Comparison of ENCODE assay signal across 9 cellular contexts in genomic region chr9:108478871-108479332, GRCh38.
DNase-seq lines count a peak whose midpoint lies in the region; ATAC-seq and TF ChIP-seq lines count a peak whose summit lies in the region.
"Had no signal": no experiment of that assay in that cellular context is flagged by ENCODE, and none has a peak within 500 bp of the region (broad histone marks: within the 10 kb centered on the region; RNA-seq: fewer than 3 reads in every experiment).

No MANE protein-coding gene starts in this region.

- H3K9me3 ChIP-seq in thoracic aorta, result no peaks in the 10 kb centered on the region

- TF ChIP-seq CTCF in choroid plexus epithelial cell (conservative IDR thresholded peaks at IDR 0.05; ENCODE audit: low read depth, low read length) (no peak), thoracic aorta (IDR thresholded peaks at IDR 0.05) (no peak)

- peak; percentile 88 for DNase-seq in A172 (ENCODE audit: low spot score)
- DNase-seq in choroid plexus epithelial cell (ENCODE audit: low read depth), result peak; percentile 90
- peak; percentile 15 for DNase-seq in thoracic aorta (ENCODE audit: low spot score)
- DNase-seq in NCI-H1417 treated with DMSO at 0.1 percent for 48 hours (lab: John Stamatoyannopoulos, UW), result no peak
- no peak for DNase-seq in NCI-H1694 (lab: John Stamatoyannopoulos, UW)
- no peak for DNase-seq in midbrain (lab: John Stamatoyannopoulos, UW)
- DNase-seq: activated T-cell treated with anti-CD3 and anti-CD28 coated beads, Interleukin-2, amount 50 U/mL, for 4 hours had no signal

- H3K27ac ChIP-seq in thoracic aorta, result peak overlapping the region; percentile 71 to 86

- peaks cover 19 to 37% of the 10 kb centered on the region in 2 donors for H3K4me1 ChIP-seq in thoracic aorta (ENCODE audit: control insufficient read depth in 1 of 2, low read depth in 2 of 2)

- H3K4me3 ChIP-seq in choroid plexus epithelial cell (ENCODE audit: low read depth, low read length), result no peak overlapping the region
- H3K4me3 ChIP-seq in thoracic aorta, result peak overlapping the region; percentile 40

- no peaks in the 10 kb centered on the region for H3K36me3 ChIP-seq in thoracic aorta

- peak; percentile 62 for ATAC-seq in GM19397 (IDR thresholded peaks at IDR 0.05; ENCODE audit: unreplicated experiment)
- peak; percentile 88 for ATAC-seq in HG03342 (IDR thresholded peaks at IDR 0.05; ENCODE audit: unreplicated experiment)
- peak; percentile 75 for ATAC-seq in thoracic aorta (ENCODE audit: insufficient number of reproducible peaks, low FRiP score, low read depth)

- no peaks in the 10 kb centered on the region for H3K27me3 ChIP-seq in thoracic aorta (replicated peaks; ENCODE audit: insufficient read depth)

Comparison
In these comparisons a context has a peak if more than half of its experiments do, and no peak if none do; other contexts are left out.
1. DNase-seq: peak in A172 (single experiment), choroid plexus epithelial cell (single experiment) and thoracic aorta (single experiment); none in NCI-H1417 treated with DMSO at 0.1 percent for 48 hours (single experiment), NCI-H1694 (single experiment) and midbrain (single experiment).
2. Peak in every context shown above with its lines, with median percentiles within 50 percentile points of each other: ATAC-seq.